30 cellular contexts compared by ENCODE assay signal in the genomic region with DNA sequence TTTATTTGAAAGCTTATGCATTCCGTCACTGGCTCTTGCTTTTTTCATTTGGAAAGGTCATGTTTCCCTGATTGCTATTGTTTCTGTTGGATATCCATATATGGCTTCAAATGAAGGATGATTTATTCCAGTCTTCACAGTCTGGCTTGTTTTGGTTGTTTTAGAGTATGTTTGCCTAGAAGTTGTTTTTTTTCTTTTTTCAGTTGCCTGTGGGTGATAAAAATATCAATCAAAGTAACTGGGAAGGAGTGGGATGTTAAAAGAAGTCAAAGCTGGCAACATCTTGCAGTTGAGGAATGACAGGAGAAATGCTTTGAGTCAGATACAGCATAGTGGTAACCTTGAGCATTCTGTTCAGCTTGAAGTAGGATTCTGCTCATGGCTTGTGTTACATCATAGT.
"Had no signal": no experiment of that assay in that cellular context is flagged by ENCODE, and none has a peak within 500 bp of the region (broad histone marks: within the 10 kb centered on the region; RNA-seq: fewer than 3 reads in every experiment).

No MANE protein-coding gene starts in this region.

- H3K27me3 Mint-ChIP-seq: naive thymus-derived CD8-positive, alpha-beta T cell; natural killer cell treated with Interleukin-12 subunit alpha and Interleukin-12 subunit beta and Interleukin-15 and Interleukin-18, amount 100 ng/mL, for 72 hours; stimulated activated memory B cell treated with anti-CD40 and anti-IgM and Interleukin-4, amounts not matched to agents 10 μg/mL and 1 μg/mL and 100 μg/mL, for 72 hours; stimulated activated naive CD8-positive, alpha-beta T cell treated with anti-CD3 and anti-CD28 coated beads, Interleukin-15, amount 100 ng/mL, for 72 hours; type B pancreatic cell had no signal

- H3K27ac Mint-ChIP-seq: naive thymus-derived CD8-positive, alpha-beta T cell; natural killer cell treated with Interleukin-12 subunit alpha and Interleukin-12 subunit beta and Interleukin-15 and Interleukin-18, amount 100 ng/mL, for 72 hours; stimulated activated memory B cell treated with anti-CD40 and anti-IgM and Interleukin-4, amounts not matched to agents 10 μg/mL and 1 μg/mL and 100 μg/mL, for 72 hours; stimulated activated naive CD8-positive, alpha-beta T cell treated with anti-CD3 and anti-CD28 coated beads, Interleukin-15, amount 100 ng/mL, for 72 hours; type B pancreatic cell had no signal

- H3K27me3 ChIP-seq: neutrophil, pancreas, spleen, suprapubic skin, testis, tibial artery, transverse colon, upper lobe of right lung, uterus had no signal

- DNase-seq: naive thymus-derived CD8-positive, alpha-beta T cell; nephron progenitor cell; nucleus accumbens; pancreas; psoas muscle; right cardiac atrium; spleen; stimulated activated CD4-positive, alpha-beta T cell treated with anti-CD3 and anti-CD28 coated beads, Interleukin-12 subunit alpha, Interleukin-12 subunit beta, amount 100 ng/mL, for 4 hours; stimulated activated CD4-positive, alpha-beta T cell treated with anti-CD3 and anti-CD28 coated beads, Interleukin-1b, Interleukin-23, amount 100 ng/mL, for 48 hours; stimulated activated CD4-positive, alpha-beta T cell treated with anti-CD3 and anti-CD28 coated beads, Interleukin-4, amount 100 ng/mL, for 1 hour; stimulated activated CD4-positive, alpha-beta T cell treated with anti-CD3 and anti-CD28 coated beads, Interleukin-4, amount 100 ng/mL, for 4 hours; stimulated activated CD8-positive, alpha-beta memory T cell treated with anti-CD3 and anti-CD28 coated beads, Interleukin-4, amount 100 ng/mL, for 48 hours; stimulated activated naive CD4-positive, alpha-beta T cell; stimulated activated naive CD8-positive, alpha-beta T cell treated with anti-CD3 and anti-CD28 coated beads, Interleukin-15, amount 100 ng/mL, for 72 hours; stimulated activated naive CD8-positive, alpha-beta T cell treated with anti-CD3 and anti-CD28 coated beads, Interleukin-15, Interleukin-2, amounts not matched to agents 100 U/mL and 50 U/mL, for 24 hours; substantia nigra; testis; tibial artery; transverse colon; upper lobe of right lung; uterus had no signal

- H3K36me3 ChIP-seq: neutrophil, pancreas, spleen, suprapubic skin, tibial artery, transverse colon, upper lobe of right lung, uterus had no signal

- H3K4me3 ChIP-seq: pancreas, psoas muscle, skin epidermis, smooth muscle cell, spleen, suprapubic skin, testis, tibial artery, transverse colon, upper lobe of right lung, uterus had no signal

- H3K4me1 Mint-ChIP-seq: stimulated activated memory B cell treated with anti-CD40 and anti-IgM and Interleukin-4, amounts not matched to agents 10 μg/mL and 1 μg/mL and 100 μg/mL, for 72 hours; stimulated activated naive CD8-positive, alpha-beta T cell treated with anti-CD3 and anti-CD28 coated beads, Interleukin-15, amount 100 ng/mL, for 72 hours had no signal

- ATAC-seq: naive thymus-derived CD8-positive, alpha-beta T cell; natural killer cell treated with Interleukin-12 subunit alpha and Interleukin-12 subunit beta and Interleukin-15 and Interleukin-18, amount 100 ng/mL, for 72 hours; pancreas; psoas muscle; right cardiac atrium; sciatic nerve; stimulated activated memory B cell treated with anti-CD40 and anti-IgM and Interleukin-4, amounts not matched to agents 10 μg/mL and 1 μg/mL and 100 μg/mL, for 72 hours; stimulated activated naive CD8-positive, alpha-beta T cell treated with anti-CD3 and anti-CD28 coated beads, Interleukin-15, amount 100 ng/mL, for 72 hours; stimulated activated naive CD8-positive, alpha-beta T cell treated with anti-CD3 and anti-CD28 coated beads, Interleukin-15, Interleukin-2, amounts not matched to agents 100 U/mL and 50 U/mL, for 24 hours; upper lobe of right lung had no signal

- H3K9me3 ChIP-seq: neutrophil, pancreas, psoas muscle, suprapubic skin, testis, tibial artery, upper lobe of right lung, uterus had no signal

- FAIRE-seq: pancreas had no signal

- H3K4me3 Mint-ChIP-seq: naive thymus-derived CD8-positive, alpha-beta T cell; natural killer cell treated with Interleukin-12 subunit alpha and Interleukin-12 subunit beta and Interleukin-15 and Interleukin-18, amount 100 ng/mL, for 72 hours; nephron progenitor cell; neural crest cell; stimulated activated memory B cell treated with anti-CD40 and anti-IgM and Interleukin-4, amounts not matched to agents 10 μg/mL and 1 μg/mL and 100 μg/mL, for 72 hours; stimulated activated naive CD8-positive, alpha-beta T cell treated with anti-CD3 and anti-CD28 coated beads, Interleukin-15, amount 100 ng/mL, for 72 hours; type B pancreatic cell had no signal

- H3K4me2 ChIP-seq: smooth muscle cell had no signal

- H3K9me3 Mint-ChIP-seq: type B pancreatic cell had no signal

- H3K4me1 ChIP-seq: pancreas, psoas muscle, spleen, suprapubic skin, testis, tibial artery, transverse colon, upper lobe of right lung had no signal

- H3K27ac ChIP-seq: neutrophil, pancreas, psoas muscle, skin epidermis, spleen, suprapubic skin, testis, tibial artery, transverse colon, upper lobe of right lung had no signal

- H3K36me3 Mint-ChIP-seq: naive thymus-derived CD8-positive, alpha-beta T cell; stimulated activated memory B cell treated with anti-CD40 and anti-IgM and Interleukin-4, amounts not matched to agents 10 μg/mL and 1 μg/mL and 100 μg/mL, for 72 hours had no signal
